ENCODE assay signal across 22 cellular contexts in genomic region chr1:44862829-44863406, GRCh38. TPM values are rescaled to one million over a fixed set of nuclear protein-coding genes. Genes with fewer than 3 reads are reported as not detected.
A peak's percentile ranks its signal among the peaks of the same experiment; 100 is the strongest.
DNase-seq lines count a peak whose midpoint lies in the region; ATAC-seq and TF ChIP-seq lines count a peak whose summit lies in the region.
"Had no signal": no experiment of that assay in that cellular context is flagged by ENCODE, and none has a peak within 500 bp of the region (broad histone marks: within the 10 kb centered on the region; RNA-seq: fewer than 3 reads in every experiment).

No MANE protein-coding gene starts in this region.

- TF ChIP-seq CTCF in activated CD8-positive, alpha-beta T cell treated with anti-CD3 and anti-CD28 coated beads for 36 hours (IDR thresholded peaks at IDR 0.05): no peak

- intact Hi-C loops in activated CD8-positive, alpha-beta T cell treated with anti-CD3 and anti-CD28 coated beads for 36 hours (cut with micrococcal nuclease): no loop called here

- peak overlapping the region in 1 of 2 donors; percentile 59 for H3K27ac Mint-ChIP-seq in stimulated activated naive CD8-positive, alpha-beta T cell treated with anti-CD3 and anti-CD28 coated beads, Interleukin-15, amount 100 ng/mL, for 72 hours
- no peak overlapping the region for H3K27ac Mint-ChIP-seq in activated CD8-positive, alpha-beta T cell treated with anti-CD3 and anti-CD28 coated beads for 36 hours
- H3K27ac Mint-ChIP-seq: activated naive CD4-positive, alpha-beta T cell treated with anti-CD3 and anti-CD28 coated beads, Interleukin-2, amount 50 U/mL, for 24 hours; brain had no signal

- H3K4me1 Mint-ChIP-seq in stimulated activated naive CD8-positive, alpha-beta T cell treated with anti-CD3 and anti-CD28 coated beads, Interleukin-15, amount 100 ng/mL, for 72 hours: no peaks in the 10 kb centered on the region
- no peaks in the 10 kb centered on the region for H3K4me1 Mint-ChIP-seq in activated CD8-positive, alpha-beta T cell treated with anti-CD3 and anti-CD28 coated beads for 36 hours (ENCODE audit: low read depth)
- H3K4me1 Mint-ChIP-seq: activated naive CD4-positive, alpha-beta T cell treated with anti-CD3 and anti-CD28 coated beads, Interleukin-2, amount 50 U/mL, for 24 hours; brain had no signal

- CTCF ChIA-PET in activated CD8-positive, alpha-beta T cell treated with anti-CD3 and anti-CD28 coated beads for 36 hours (lab: Charles Lee): interaction anchor here (1.1 kb wide), 1 partner anchor 10 kb away, joined by 3 read pairs; no protein-coding TSS in a partner anchor

- no peak overlapping the region for H3K4me3 Mint-ChIP-seq in stimulated activated naive CD8-positive, alpha-beta T cell treated with anti-CD3 and anti-CD28 coated beads, Interleukin-15, amount 100 ng/mL, for 72 hours
- no peak overlapping the region for H3K4me3 Mint-ChIP-seq in activated CD8-positive, alpha-beta T cell treated with anti-CD3 and anti-CD28 coated beads for 36 hours
- H3K4me3 Mint-ChIP-seq: activated naive CD4-positive, alpha-beta T cell treated with anti-CD3 and anti-CD28 coated beads, Interleukin-2, amount 50 U/mL, for 24 hours; brain had no signal

- peak; percentile 32 for ATAC-seq in stimulated activated naive CD8-positive, alpha-beta T cell treated with anti-CD3 and anti-CD28 coated beads, Interleukin-15, Interleukin-2, amounts not matched to agents 100 U/mL and 50 U/mL, for 24 hours
- no peak for ATAC-seq in stimulated activated naive CD8-positive, alpha-beta T cell treated with anti-CD3 and anti-CD28 coated beads, Interleukin-15, amount 100 ng/mL, for 72 hours
- ATAC-seq in HG03439 (IDR thresholded peaks at IDR 0.05; ENCODE audit: unreplicated experiment) (no peak), HG03460 (IDR thresholded peaks at IDR 0.05; ENCODE audit: unreplicated experiment) (no peak)
- no peak for ATAC-seq in activated CD8-positive, alpha-beta T cell treated with anti-CD3 and anti-CD28 coated beads for 36 hours
- ATAC-seq: GM12878, lower lobe of right lung had no signal

- peaks cover 6% of the 10 kb centered on the region for H3K36me3 Mint-ChIP-seq in activated CD8-positive, alpha-beta T cell treated with anti-CD3 and anti-CD28 coated beads for 36 hours (ENCODE audit: low read depth)

- H3K27me3 Mint-ChIP-seq in stimulated activated naive CD8-positive, alpha-beta T cell treated with anti-CD3 and anti-CD28 coated beads, Interleukin-15, amount 100 ng/mL, for 72 hours: no peaks in the 10 kb centered on the region
- no peaks in the 10 kb centered on the region for H3K27me3 Mint-ChIP-seq in activated CD8-positive, alpha-beta T cell treated with anti-CD3 and anti-CD28 coated beads for 36 hours
- H3K27me3 Mint-ChIP-seq: activated naive CD4-positive, alpha-beta T cell treated with anti-CD3 and anti-CD28 coated beads, Interleukin-2, amount 50 U/mL, for 24 hours; brain had no signal

- POLR2A ChIA-PET in activated CD8-positive, alpha-beta T cell treated with anti-CD3 and anti-CD28 coated beads for 36 hours (lab: Charles Lee): interaction anchor here (1.6 kb wide), 1 partner anchor 42 kb away, joined by 3 read pairs; no protein-coding TSS in a partner anchor

- no peaks in the 10 kb centered on the region for H3K9me3 Mint-ChIP-seq in stimulated activated naive CD8-positive, alpha-beta T cell treated with anti-CD3 and anti-CD28 coated beads, Interleukin-15, amount 100 ng/mL, for 72 hours
- no peaks in the 10 kb centered on the region for H3K9me3 Mint-ChIP-seq in activated CD8-positive, alpha-beta T cell treated with anti-CD3 and anti-CD28 coated beads for 36 hours
- H3K9me3 Mint-ChIP-seq: activated naive CD4-positive, alpha-beta T cell treated with anti-CD3 and anti-CD28 coated beads, Interleukin-2, amount 50 U/mL, for 24 hours; brain had no signal

- DNase-seq in stimulated activated naive CD8-positive, alpha-beta T cell treated with anti-CD3 and anti-CD28 coated beads, Interleukin-15, Interleukin-2, amounts not matched to agents 100 U/mL and 50 U/mL, for 24 hours: no peak
- DNase-seq in stimulated activated naive CD8-positive, alpha-beta T cell treated with anti-CD3 and anti-CD28 coated beads, Interleukin-15, amount 100 ng/mL, for 72 hours: no peak
- DNase-seq in RPMI7951 (ENCODE audit: low read depth): peak; percentile 79
- DNase-seq in fibroblast of peridontal ligament (ENCODE audit: extremely low read depth): peak; percentile 53
- DNase-seq in NCI-H345 (lab: John Stamatoyannopoulos, UW): no peak
- no peak for DNase-seq in activated CD8-positive, alpha-beta T cell treated with anti-CD3 and anti-CD28 coated beads for 36 hours
- DNase-seq: activated CD4-positive, alpha-beta T cell treated with anti-CD3 and anti-CD28 coated beads, Interleukin-2, amount 50 U/mL, for 4 hours; Caco-2; Kasumi-1; lower lobe of right lung; NCI-H1417; NCI-H2171 treated with DMSO at 0.1 percent for 48 hours; NCI-H774; stimulated activated CD4-positive, alpha-beta T cell treated with anti-CD3 and anti-CD28 coated beads, Interleukin-2, amount 100 ng/mL, for 48 hours; substantia nigra; uterus had no signal

RNA-seq across cellular contexts. Expression of gene PTCH2, which starts 19.9 kb away (rescaled TPM):
- total RNA-seq in RPMI7951 (2014; rRNA removed; shearing (Covaris generic)): under 0.01 and 0.12 TPM in 2 replicates
- under 1 TPM; 0.13 to 0.97 TPM for total RNA-seq in activated CD8-positive, alpha-beta T cell treated with anti-CD3 and anti-CD28 coated beads for 36 hours
- total RNA-seq: epithelial cell of proximal tubule had no signal

RNA-seq across cellular contexts. Expression of gene BTBD19, which starts 54.6 kb away (rescaled TPM):
- 4.2 and 5.0 TPM in 2 replicates for total RNA-seq in RPMI7951 (2014; rRNA removed; shearing (Covaris generic))
- total RNA-seq in activated CD8-positive, alpha-beta T cell treated with anti-CD3 and anti-CD28 coated beads for 36 hours: 1 to 10 TPM; 4.8 to 5.6 TPM

RNA-seq across cellular contexts. Expression of gene DYNLT4, which starts 55.8 kb away (rescaled TPM):
- 0.24 and 0.88 TPM in 2 replicates for total RNA-seq in RPMI7951 (2014; rRNA removed; shearing (Covaris generic))
- 1 to 10 TPM in 1 of 2 experiments, under 1 TPM in 1; 0.36 to 1.1 TPM for total RNA-seq in activated CD8-positive, alpha-beta T cell treated with anti-CD3 and anti-CD28 coated beads for 36 hours
- total RNA-seq: Caco-2, epithelial cell of proximal tubule had no signal

Comparison
In these comparisons a context has a peak if more than half of its experiments do, and no peak if none do; other contexts are left out.
1. DNase-seq: peak in RPMI7951 (single experiment) and fibroblast of peridontal ligament (single experiment); none in stimulated activated naive CD8-positive, alpha-beta T cell treated with anti-CD3 and anti-CD28 coated beads, Interleukin-15, Interleukin-2, amounts not matched to agents 100 U/mL and 50 U/mL, for 24 hours (single experiment), stimulated activated naive CD8-positive, alpha-beta T cell treated with anti-CD3 and anti-CD28 coated beads, Interleukin-15, amount 100 ng/mL, for 72 hours (0 of 2), NCI-H345 (single experiment) and activated CD8-positive, alpha-beta T cell treated with anti-CD3 and anti-CD28 coated beads for 36 hours (single experiment).